ENCODE assay signal across 25 cellular contexts in the genomic region with DNA sequence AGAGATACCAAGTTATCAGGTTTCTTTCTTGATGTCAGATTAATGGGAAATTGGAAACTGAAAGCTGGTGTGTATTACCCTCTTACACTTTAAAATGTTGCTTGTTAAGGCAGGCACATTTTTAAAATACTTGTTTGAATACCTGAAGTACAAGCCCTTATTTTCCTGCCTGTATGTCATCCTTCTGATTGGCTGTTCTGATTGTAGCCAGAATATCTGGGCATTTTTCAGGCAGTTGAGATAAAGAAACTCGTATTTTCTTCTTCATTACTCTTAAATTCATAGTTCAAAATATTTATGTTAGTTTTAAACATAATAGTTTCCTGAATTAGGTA.
"Had no signal": no experiment of that assay in that cellular context is flagged by ENCODE, and none has a peak within 500 bp of the region (broad histone marks: within the 10 kb centered on the region; RNA-seq: fewer than 3 reads in every experiment).

No MANE protein-coding gene starts in this region.

- H3K4me3 ChIP-seq: breast epithelium, colonic mucosa, esophagus muscularis mucosa, gastroesophageal sphincter, left ventricle myocardium inferior, ovary, psoas muscle, right atrium auricular region, thyroid gland had no signal

- H3K27ac Mint-ChIP-seq: activated CD4-positive, alpha-beta memory T cell treated with anti-CD3 and anti-CD28 coated beads, Interleukin-2, amount 10 ng/mL, durations not matched to agents 7 days and 5 days; activated CD4-positive, alpha-beta T cell treated with anti-CD3 and anti-CD28 coated beads, Interleukin-2, amount 10 ng/mL, durations not matched to agents 24 days and 14 days; activated naive CD4-positive, alpha-beta T cell treated with anti-CD3 and anti-CD28 coated beads, Interleukin-2, amount 50 U/mL, for 72 hours; activated T-helper 1 cell treated with anti-CD3 and anti-CD28 coated beads, Interleukin-12 subunit alpha, Interleukin-12 subunit beta, Interleukin-2, Interleukin-4 antibody, amounts not matched to agents 30 ng/mL and 10 ng/mL and 1 ng/mL, durations not matched to agents 14 hours and 24 hours and 36 hours; natural killer cell treated with Interleukin-12 subunit alpha and Interleukin-12 subunit beta and Interleukin-15 and Interleukin-18, amount 100 ng/mL, for 72 hours; T-helper 2 cell treated with Interferon-gamma antibody and Interleukin-4, amounts not matched to agents 5 μg/mL and 100 μg/mL, for 36 hours had no signal

- H3K27me3 ChIP-seq: breast epithelium, colonic mucosa, esophagus muscularis mucosa, gastroesophageal sphincter, ovary, right atrium auricular region, thyroid gland had no signal

- H3K9me3 ChIP-seq: breast epithelium, colonic mucosa, esophagus muscularis mucosa, gastroesophageal sphincter, left ventricle myocardium inferior, ovary, psoas muscle, right atrium auricular region, thyroid gland had no signal

- H3K36me3 ChIP-seq: breast epithelium, colonic mucosa, esophagus muscularis mucosa, gastroesophageal sphincter, left ventricle myocardium inferior, ovary, right atrium auricular region, thyroid gland had no signal

- H3K9me3 Mint-ChIP-seq: activated CD4-positive, alpha-beta memory T cell treated with anti-CD3 and anti-CD28 coated beads, Interleukin-2, amount 10 ng/mL, durations not matched to agents 7 days and 5 days; activated CD4-positive, alpha-beta T cell treated with anti-CD3 and anti-CD28 coated beads, Interleukin-2, amount 10 ng/mL, durations not matched to agents 24 days and 14 days; activated naive CD4-positive, alpha-beta T cell treated with anti-CD3 and anti-CD28 coated beads, Interleukin-2, amount 50 U/mL, for 72 hours; activated T-helper 1 cell treated with anti-CD3 and anti-CD28 coated beads, Interleukin-12 subunit alpha, Interleukin-12 subunit beta, Interleukin-2, Interleukin-4 antibody, amounts not matched to agents 30 ng/mL and 10 ng/mL and 1 ng/mL, durations not matched to agents 14 hours and 24 hours and 36 hours; central memory CD8-positive, alpha-beta T cell; natural killer cell treated with Interleukin-12 subunit alpha and Interleukin-12 subunit beta and Interleukin-15 and Interleukin-18, amount 100 ng/mL, for 72 hours; stimulated activated naive CD8-positive, alpha-beta T cell treated with anti-CD3 and anti-CD28 coated beads, Interleukin-15, Interleukin-2, amounts not matched to agents 100 ng/mL and 50 ng/mL, for 24 hours; T-helper 2 cell treated with Interferon-gamma antibody and Interleukin-4, amounts not matched to agents 5 μg/mL and 100 μg/mL, for 36 hours had no signal

- ATAC-seq: activated CD4-positive, CD25-positive, alpha-beta regulatory T cell treated with anti-CD3 and anti-CD28 coated beads, Interleukin-2, amount 50 U/mL, for 24 hours; activated naive CD4-positive, alpha-beta T cell treated with anti-CD3 and anti-CD28 coated beads, Interleukin-2, amount 50 U/mL, for 72 hours; gastroesophageal sphincter; natural killer cell treated with Interleukin-12 subunit alpha and Interleukin-12 subunit beta and Interleukin-15 and Interleukin-18, amount 100 ng/mL, for 72 hours; psoas muscle had no signal

- H3K4me3 Mint-ChIP-seq: activated CD4-positive, alpha-beta memory T cell treated with anti-CD3 and anti-CD28 coated beads, Interleukin-2, amount 10 ng/mL, durations not matched to agents 7 days and 5 days; activated CD4-positive, alpha-beta T cell treated with anti-CD3 and anti-CD28 coated beads, Interleukin-2, amount 10 ng/mL, durations not matched to agents 24 days and 14 days; activated T-helper 1 cell treated with anti-CD3 and anti-CD28 coated beads, Interleukin-12 subunit alpha, Interleukin-12 subunit beta, Interleukin-2, Interleukin-4 antibody, amounts not matched to agents 30 ng/mL and 10 ng/mL and 1 ng/mL, durations not matched to agents 14 hours and 24 hours and 36 hours; central memory CD8-positive, alpha-beta T cell; natural killer cell treated with Interleukin-12 subunit alpha and Interleukin-12 subunit beta and Interleukin-15 and Interleukin-18, amount 100 ng/mL, for 72 hours; stimulated activated naive CD8-positive, alpha-beta T cell treated with anti-CD3 and anti-CD28 coated beads, Interleukin-15, Interleukin-2, amounts not matched to agents 100 ng/mL and 50 ng/mL, for 24 hours; T-helper 2 cell treated with Interferon-gamma antibody and Interleukin-4, amounts not matched to agents 5 μg/mL and 100 μg/mL, for 36 hours had no signal

- H3K4me1 ChIP-seq: breast epithelium, colonic mucosa had no signal

- H3K4me1 Mint-ChIP-seq: activated CD4-positive, alpha-beta memory T cell treated with anti-CD3 and anti-CD28 coated beads, Interleukin-2, amount 10 ng/mL, durations not matched to agents 7 days and 5 days had no signal

- H3K36me3 Mint-ChIP-seq: natural killer cell treated with Interleukin-12 subunit alpha and Interleukin-12 subunit beta and Interleukin-15 and Interleukin-18, amount 100 ng/mL, for 72 hours had no signal

- H3K27ac ChIP-seq: breast epithelium, colonic mucosa, esophagus muscularis mucosa, gastroesophageal sphincter, left ventricle myocardium inferior, ovary, psoas muscle, right atrium auricular region, VCaP had no signal

- H3K27me3 Mint-ChIP-seq: activated CD4-positive, alpha-beta memory T cell treated with anti-CD3 and anti-CD28 coated beads, Interleukin-2, amount 10 ng/mL, durations not matched to agents 7 days and 5 days; activated CD4-positive, alpha-beta T cell treated with anti-CD3 and anti-CD28 coated beads, Interleukin-2, amount 10 ng/mL, durations not matched to agents 24 days and 14 days; central memory CD8-positive, alpha-beta T cell; natural killer cell treated with Interleukin-12 subunit alpha and Interleukin-12 subunit beta and Interleukin-15 and Interleukin-18, amount 100 ng/mL, for 72 hours; stimulated activated naive CD8-positive, alpha-beta T cell treated with anti-CD3 and anti-CD28 coated beads, Interleukin-15, Interleukin-2, amounts not matched to agents 100 ng/mL and 50 ng/mL, for 24 hours had no signal

- DNase-seq: activated CD4-positive, alpha-beta memory T cell treated with anti-CD3 and anti-CD28 coated beads, Interleukin-2, amount 10 ng/mL, durations not matched to agents 7 days and 5 days; activated CD4-positive, alpha-beta T cell treated with anti-CD3 and anti-CD28 coated beads, Interleukin-2, amount 10 ng/mL, durations not matched to agents 24 days and 14 days; activated gamma-delta T cell; amniotic stem cell; colonic mucosa; head of caudate nucleus; left ventricle myocardium inferior; mammary epithelial cell; ovary; psoas muscle; stimulated activated CD4-positive, alpha-beta T cell treated with anti-CD3 and anti-CD28 coated beads, Interleukin-4, amount 100 ng/mL, for 4 hours; substantia nigra; thyroid gland had no signal
